In genomic region chr22:37803195-37803635, GRCh38 we compare ENCODE assay signal across 1 cellular context.
TF ChIP-seq lines count a peak whose summit lies in the region.

No MANE protein-coding gene starts in this region.

TF ChIP-seq in H1, 55 proteins besides CTCF, POLR2A, EP300 and RAD21:
- TF ChIP-seq GTF2F1 (IDR thresholded peaks at IDR 0.05; ENCODE audit: borderline replicate concordance, low read depth, low read length): no peak
- TF ChIP-seq ASH2L (IDR thresholded peaks at IDR 0.05; ENCODE audit: low read length): peak; percentile 68
- TF ChIP-seq TEAD4 (IDR thresholded peaks at IDR 0.05; ENCODE audit: low read depth, low read length): no peak
- 0 out of 4 replicates have a peak, but pooled peaks of 1 of the 2 experiments have one; percentile 7 for TF ChIP-seq HDAC2 (IDR thresholded peaks at IDR 0.05; ENCODE audit: borderline replicate concordance in 1 of 2, low read depth in 2 of 2, low read length in 2 of 2)
- no peak for TF ChIP-seq POLR2AphosphoS5 (IDR thresholded peaks at IDR 0.05; ENCODE audit: low read depth, low read length)
- TF ChIP-seq EGR1 (IDR thresholded peaks at IDR 0.05; ENCODE audit: borderline replicate concordance, low read depth, low read length): 0 out of 2 replicates have a peak, but pooled peaks have one; percentile 31
- TF ChIP-seq FOSL1 (IDR thresholded peaks at IDR 0.05; ENCODE audit: insufficient read depth, low read depth, low read length): no peak
- no peak for TF ChIP-seq SIX5 (IDR thresholded peaks at IDR 0.05; ENCODE audit: low read depth, low read length)
- TF ChIP-seq KDM1A (IDR thresholded peaks at IDR 0.05; ENCODE audit: borderline replicate concordance, low read length): 0 out of 2 replicates have a peak, but pooled peaks have one; percentile 9
- TF ChIP-seq SUZ12 (IDR thresholded peaks at IDR 0.05; ENCODE audit: low read length): peak; percentile 52; the same call in 1 of the 2 replicates
- peak; percentile 33 for TF ChIP-seq RNF2 (IDR thresholded peaks at IDR 0.05; ENCODE audit: borderline replicate concordance, low read depth, low read length, missing control alignments, poor library complexity, severe bottlenecking)
- TF ChIP-seq SP4 (IDR thresholded peaks at IDR 0.05; ENCODE audit: low read length): no peak
- TF ChIP-seq SIN3A (conservative IDR thresholded peaks at IDR 0.05 in 1 of 2, IDR thresholded peaks at IDR 0.05 in 1 of 2; ENCODE audit: low read depth in 1 of 2, low read length in 2 of 2): peak; percentile 21 to 22; a peak in 1 of 4 replicates
